In the genomic region with DNA sequence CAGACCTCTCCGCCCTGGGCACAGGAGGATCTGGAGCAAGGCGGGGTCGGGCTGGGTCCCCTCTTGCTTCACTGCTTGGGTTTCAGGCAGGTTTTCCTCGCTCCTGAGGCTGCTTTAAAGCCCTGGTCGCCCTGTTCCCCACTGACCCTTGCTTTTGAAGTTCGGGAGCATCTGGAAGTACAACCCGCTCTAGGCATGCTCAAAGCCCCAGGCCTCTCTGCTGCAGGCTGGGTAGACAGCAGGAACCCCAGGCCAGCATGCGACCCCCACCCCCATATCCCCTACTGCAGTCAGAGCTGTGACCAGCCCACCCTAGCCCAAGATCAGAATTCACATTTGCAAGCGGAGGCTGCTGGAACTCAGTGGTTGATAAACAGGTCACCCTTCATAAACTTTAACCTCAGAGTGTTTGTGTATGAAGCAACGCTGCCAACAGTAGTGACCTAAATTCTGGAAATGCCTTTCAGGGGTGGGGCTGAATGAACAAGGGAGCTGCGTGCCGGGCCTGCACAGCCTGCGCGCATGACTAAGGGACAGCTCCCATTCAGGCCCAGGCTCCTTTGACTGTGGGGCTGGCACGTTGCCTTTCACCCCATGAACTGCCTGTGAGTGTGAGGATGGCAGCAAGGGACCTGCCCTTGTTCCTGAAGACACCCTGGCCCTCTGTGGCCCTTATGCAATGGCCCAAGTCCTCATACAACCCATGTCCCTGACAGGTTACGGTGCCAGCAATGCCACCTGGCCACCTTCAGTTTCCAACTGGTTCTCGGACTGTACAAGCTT, we compare ENCODE assay signal across 2 cellular contexts.
TF ChIP-seq lines count a peak whose summit lies in the region.

No MANE protein-coding gene starts in this region.

TF ChIP-seq in SK-N-SH treated with all-trans-retinoic acid at 6 μM for 48 hours, 23 proteins besides CTCF, POLR2A, EP300 and RAD21:
- TF ChIP-seq, protein P1, sequence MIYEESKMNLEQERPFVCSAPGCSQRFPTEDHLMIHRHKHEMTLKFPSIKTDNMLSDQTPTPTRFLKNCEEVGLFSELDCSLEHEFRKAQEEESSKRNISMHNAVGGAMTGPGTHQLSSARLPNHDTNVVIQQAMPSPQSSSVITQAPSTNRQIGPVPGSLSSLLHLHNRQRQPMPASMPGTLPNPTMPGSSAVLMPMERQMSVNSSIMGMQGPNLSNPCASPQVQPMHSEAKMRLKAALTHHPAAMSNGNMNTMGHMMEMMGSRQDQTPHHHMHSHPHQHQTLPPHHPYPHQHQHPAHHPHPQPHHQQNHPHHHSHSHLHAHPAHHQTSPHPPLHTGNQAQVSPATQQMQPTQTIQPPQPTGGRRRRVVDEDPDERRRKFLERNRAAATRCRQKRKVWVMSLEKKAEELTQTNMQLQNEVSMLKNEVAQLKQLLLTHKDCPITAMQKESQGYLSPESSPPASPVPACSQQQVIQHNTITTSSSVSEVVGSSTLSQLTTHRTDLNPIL (CRISPR knock-in tag; IDR thresholded peaks at IDR 0.05; ENCODE audit: low read depth), result no peak
- TF ChIP-seq ZFP30 (CRISPR knock-in tag; IDR thresholded peaks at IDR 0.05) (no peak), SNAI2 (CRISPR knock-in tag; IDR thresholded peaks at IDR 0.05) (no peak), ZFP3 (CRISPR knock-in tag; IDR thresholded peaks at IDR 0.05) (no peak), OSR1 (CRISPR knock-in tag; IDR thresholded peaks at IDR 0.05) (no peak), TOX (CRISPR knock-in tag; IDR thresholded peaks at IDR 0.05; ENCODE audit: borderline replicate concordance) (no peak), BACH2 (CRISPR knock-in tag; IDR thresholded peaks at IDR 0.05; ENCODE audit: borderline replicate concordance) (no peak), ESRRG (CRISPR knock-in tag; IDR thresholded peaks at IDR 0.05) (no peak), ZNF8 (CRISPR knock-in tag; IDR thresholded peaks at IDR 0.05) (no peak), ZNF565 (CRISPR knock-in tag; conservative IDR thresholded peaks at IDR 0.05; ENCODE audit: low read depth) (no peak), ZNF70 (CRISPR knock-in tag; IDR thresholded peaks at IDR 0.05) (no peak), CSDC2 (CRISPR knock-in tag; IDR thresholded peaks at IDR 0.05) (no peak), RARB (CRISPR knock-in tag; IDR thresholded peaks at IDR 0.05) (no peak)
- TF ChIP-seq, protein P2, sequence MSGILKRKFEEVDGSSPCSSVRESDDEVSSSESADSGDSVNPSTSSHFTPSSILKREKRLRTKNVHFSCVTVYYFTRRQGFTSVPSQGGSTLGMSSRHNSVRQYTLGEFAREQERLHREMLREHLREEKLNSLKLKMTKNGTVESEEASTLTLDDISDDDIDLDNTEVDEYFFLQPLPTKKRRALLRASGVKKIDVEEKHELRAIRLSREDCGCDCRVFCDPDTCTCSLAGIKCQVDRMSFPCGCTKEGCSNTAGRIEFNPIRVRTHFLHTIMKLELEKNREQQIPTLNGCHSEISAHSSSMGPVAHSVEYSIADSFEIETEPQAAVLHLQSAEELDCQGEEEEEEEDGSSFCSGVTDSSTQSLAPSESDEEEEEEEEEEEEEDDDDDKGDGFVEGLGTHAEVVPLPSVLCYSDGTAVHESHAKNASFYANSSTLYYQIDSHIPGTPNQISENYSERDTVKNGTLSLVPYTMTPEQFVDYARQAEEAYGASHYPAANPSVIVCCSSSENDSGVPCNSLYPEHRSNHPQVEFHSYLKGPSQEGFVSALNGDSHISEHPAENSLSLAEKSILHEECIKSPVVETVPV (CRISPR knock-in tag; IDR thresholded peaks at IDR 0.05), result no peak

TF ChIP-seq in SK-N-SH, 30 proteins besides CTCF, POLR2A, EP300 and RAD21 (continued from another document):
- TF ChIP-seq, protein P3, sequence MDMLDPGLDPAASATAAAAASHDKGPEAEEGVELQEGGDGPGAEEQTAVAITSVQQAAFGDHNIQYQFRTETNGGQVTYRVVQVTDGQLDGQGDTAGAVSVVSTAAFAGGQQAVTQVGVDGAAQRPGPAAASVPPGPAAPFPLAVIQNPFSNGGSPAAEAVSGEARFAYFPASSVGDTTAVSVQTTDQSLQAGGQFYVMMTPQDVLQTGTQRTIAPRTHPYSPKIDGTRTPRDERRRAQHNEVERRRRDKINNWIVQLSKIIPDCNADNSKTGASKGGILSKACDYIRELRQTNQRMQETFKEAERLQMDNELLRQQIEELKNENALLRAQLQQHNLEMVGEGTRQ (IDR thresholded peaks at IDR 0.05; ENCODE audit: borderline replicate concordance, low read depth, low read length), result no peak
- TF ChIP-seq GATA2 (CRISPR knock-in tag; IDR thresholded peaks at IDR 0.05) (no peak), SMC3 (IDR thresholded peaks at IDR 0.05; ENCODE audit: low read depth, low read length) (no peak), ELF1 (IDR thresholded peaks at IDR 0.05) (no peak), RXRA (IDR thresholded peaks at IDR 0.05; ENCODE audit: borderline replicate concordance, low read depth) (no peak), GABPA (IDR thresholded peaks at IDR 0.05; ENCODE audit: low read depth) (no peak)
- TF ChIP-seq, protein P4, sequence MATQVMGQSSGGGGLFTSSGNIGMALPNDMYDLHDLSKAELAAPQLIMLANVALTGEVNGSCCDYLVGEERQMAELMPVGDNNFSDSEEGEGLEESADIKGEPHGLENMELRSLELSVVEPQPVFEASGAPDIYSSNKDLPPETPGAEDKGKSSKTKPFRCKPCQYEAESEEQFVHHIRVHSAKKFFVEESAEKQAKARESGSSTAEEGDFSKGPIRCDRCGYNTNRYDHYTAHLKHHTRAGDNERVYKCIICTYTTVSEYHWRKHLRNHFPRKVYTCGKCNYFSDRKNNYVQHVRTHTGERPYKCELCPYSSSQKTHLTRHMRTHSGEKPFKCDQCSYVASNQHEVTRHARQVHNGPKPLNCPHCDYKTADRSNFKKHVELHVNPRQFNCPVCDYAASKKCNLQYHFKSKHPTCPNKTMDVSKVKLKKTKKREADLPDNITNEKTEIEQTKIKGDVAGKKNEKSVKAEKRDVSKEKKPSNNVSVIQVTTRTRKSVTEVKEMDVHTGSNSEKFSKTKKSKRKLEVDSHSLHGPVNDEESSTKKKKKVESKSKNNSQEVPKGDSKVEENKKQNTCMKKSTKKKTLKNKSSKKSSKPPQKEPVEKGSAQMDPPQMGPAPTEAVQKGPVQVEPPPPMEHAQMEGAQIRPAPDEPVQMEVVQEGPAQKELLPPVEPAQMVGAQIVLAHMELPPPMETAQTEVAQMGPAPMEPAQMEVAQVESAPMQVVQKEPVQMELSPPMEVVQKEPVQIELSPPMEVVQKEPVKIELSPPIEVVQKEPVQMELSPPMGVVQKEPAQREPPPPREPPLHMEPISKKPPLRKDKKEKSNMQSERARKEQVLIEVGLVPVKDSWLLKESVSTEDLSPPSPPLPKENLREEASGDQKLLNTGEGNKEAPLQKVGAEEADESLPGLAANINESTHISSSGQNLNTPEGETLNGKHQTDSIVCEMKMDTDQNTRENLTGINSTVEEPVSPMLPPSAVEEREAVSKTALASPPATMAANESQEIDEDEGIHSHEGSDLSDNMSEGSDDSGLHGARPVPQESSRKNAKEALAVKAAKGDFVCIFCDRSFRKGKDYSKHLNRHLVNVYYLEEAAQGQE (IDR thresholded peaks at IDR 0.05; ENCODE audit: low read depth, low read length), result no peak
- TF ChIP-seq, protein P5, sequence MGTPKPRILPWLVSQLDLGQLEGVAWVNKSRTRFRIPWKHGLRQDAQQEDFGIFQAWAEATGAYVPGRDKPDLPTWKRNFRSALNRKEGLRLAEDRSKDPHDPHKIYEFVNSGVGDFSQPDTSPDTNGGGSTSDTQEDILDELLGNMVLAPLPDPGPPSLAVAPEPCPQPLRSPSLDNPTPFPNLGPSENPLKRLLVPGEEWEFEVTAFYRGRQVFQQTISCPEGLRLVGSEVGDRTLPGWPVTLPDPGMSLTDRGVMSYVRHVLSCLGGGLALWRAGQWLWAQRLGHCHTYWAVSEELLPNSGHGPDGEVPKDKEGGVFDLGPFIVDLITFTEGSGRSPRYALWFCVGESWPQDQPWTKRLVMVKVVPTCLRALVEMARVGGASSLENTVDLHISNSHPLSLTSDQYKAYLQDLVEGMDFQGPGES (IDR thresholded peaks at IDR 0.05; ENCODE audit: low read depth, low read length), result no peak
TF ChIP-seq in SK-N-SH: peak in this region for 0.
